In the genomic region with DNA sequence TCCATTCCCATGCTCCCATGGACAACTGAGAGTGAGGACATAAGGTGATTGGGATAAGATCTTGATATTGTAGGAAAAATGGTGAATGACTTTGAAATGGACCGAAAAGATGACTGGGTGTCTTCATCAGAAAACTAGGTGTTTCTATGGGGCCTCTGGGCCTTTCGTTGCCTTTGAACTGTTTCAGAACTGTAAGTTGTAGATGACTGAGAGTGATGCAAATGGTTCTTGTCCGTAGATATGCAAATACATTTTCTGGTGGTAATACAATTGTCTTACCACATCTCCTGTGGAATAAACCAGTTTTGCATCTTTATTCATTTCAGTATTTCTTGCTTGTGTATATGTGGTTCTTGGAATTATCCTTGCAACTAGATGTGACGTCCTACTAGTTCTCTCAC, we compare ENCODE assay signal across 14 cellular contexts. TPM values are rescaled to one million over a fixed set of nuclear protein-coding genes. Genes with fewer than 3 reads are reported as not detected.
DNase-seq lines count a peak whose midpoint lies in the region; ATAC-seq, FAIRE-seq and TF ChIP-seq lines count a peak whose summit lies in the region.
"Had no signal": no experiment of that assay in that cellular context is flagged by ENCODE, and none has a peak within 500 bp of the region (broad histone marks: within the 10 kb centered on the region; RNA-seq: fewer than 3 reads in every experiment).

No MANE protein-coding gene starts in this region.

- H3K27me3 Mint-ChIP-seq in activated B cell treated with CpG ODN at 0.5 μM for 24 hours = peaks cover 13% of the 10 kb centered on the region

- CTCF ChIA-PET in activated B cell treated with CpG ODN at 0.5 μM for 24 hours (lab: Charles Lee) = interaction anchor here (1.3 kb wide), 1 partner anchor 16 kb away, joined by 4 read pairs; a partner anchor contains a TSS

- H3K27ac ChIP-seq in caudate nucleus (ENCODE audit: low read depth, low read length) = no peak overlapping the region
- H3K27ac ChIP-seq: dorsolateral prefrontal cortex, upper lobe of left lung had no signal

- intact Hi-C loops in activated B cell treated with CpG ODN at 0.5 μM for 24 hours (cut with micrococcal nuclease) (loop anchor here (5.0 kb wide), 1 partner anchor 509 kb away; no protein-coding TSS in a partner anchor), Right ventricle myocardium inferior (cut with DNase I) (no loop called here)

- H3K4me3 Mint-ChIP-seq in activated B cell treated with CpG ODN at 0.5 μM for 24 hours = peak overlapping the region; percentile 3

- POLR2A ChIA-PET in activated B cell treated with CpG ODN at 0.5 μM for 24 hours (lab: Charles Lee) = no interaction called here

- no peaks in the 10 kb centered on the region for H3K9me3 Mint-ChIP-seq in activated B cell treated with CpG ODN at 0.5 μM for 24 hours

- FAIRE-seq in GM12891 (lab: Jason Lieb, UNC) = peak; percentile 51

- H3K27ac Mint-ChIP-seq in activated B cell treated with CpG ODN at 0.5 μM for 24 hours = peak overlapping the region; percentile 2

- no peak for DNase-seq in GM12891 (ENCODE audit: insufficient read length, low spot score)
- DNase-seq in GM19240 (ENCODE audit: insufficient read length, low spot score) = peak; percentile 30
- no peak for DNase-seq in activated B cell treated with CpG ODN at 0.5 μM for 24 hours
- DNase-seq in caudate nucleus (lab: John Stamatoyannopoulos, UW) = no peak
- no peak for DNase-seq in OCI-M2 (lab: John Stamatoyannopoulos, UW; ENCODE audit: unreplicated experiment)
- DNase-seq in Right ventricle myocardium inferior (ENCODE audit: missing footprints) = no peak
- DNase-seq: dorsolateral prefrontal cortex, NCI-H1092 treated with DMSO at 0.1 percent for 48 hours, upper lobe of left lung had no signal

- TF ChIP-seq CTCF in activated B cell treated with CpG ODN at 0.5 μM for 24 hours (IDR thresholded peaks at IDR 0.05) = no peak

- no peaks in the 10 kb centered on the region for H3K36me3 Mint-ChIP-seq in activated B cell treated with CpG ODN at 0.5 μM for 24 hours (ENCODE audit: low read depth)

- no peak for TF ChIP-seq POLR2A in GM12891 (IDR thresholded peaks at IDR 0.05; ENCODE audit: low read depth, low read length)

- H3K4me1 Mint-ChIP-seq in activated B cell treated with CpG ODN at 0.5 μM for 24 hours = peaks cover 20% of the 10 kb centered on the region

- peak; percentile 48 for ATAC-seq in HG02885 (IDR thresholded peaks at IDR 0.05; ENCODE audit: poor library complexity, unreplicated experiment)
- ATAC-seq in activated B cell treated with CpG ODN at 0.5 μM for 24 hours (ENCODE audit: low read depth) = peak; percentile 51
- ATAC-seq in Right ventricle myocardium inferior = no peak
- ATAC-seq in HG03045 (IDR thresholded peaks at IDR 0.05; ENCODE audit: unreplicated experiment) = no peak

TF ChIP-seq in GM12891, 5 proteins besides CTCF, POLR2A, EP300 and RAD21:
- peak; percentile 95 for TF ChIP-seq POU2F2 (IDR thresholded peaks at IDR 0.05; ENCODE audit: low read depth, low read length)
- no peak for TF ChIP-seq SPI1 (IDR thresholded peaks at IDR 0.05; ENCODE audit: low read depth, low read length)
- no peak for TF ChIP-seq PAX5 (IDR thresholded peaks at IDR 0.05; ENCODE audit: insufficient read depth, low read length, severe bottlenecking)
TF ChIP-seq in GM12891: peak in this region for 1.

RNA-seq across cellular contexts. Expression of a gene that starts 16.0 kb away (rescaled TPM):
- not detected for polyA plus RNA-seq in GM12891 (2012; ENCODE audit: low read depth, missing spikeins)
- total RNA-seq in activated B cell treated with CpG ODN at 0.5 μM for 24 hours = not detected in 2 replicates
- total RNA-seq in Right ventricle myocardium inferior = not detected
- total RNA-seq: dorsolateral prefrontal cortex; liver; posterior vena cava; T-helper 2 cell treated with Interferon-gamma antibody and Interleukin-4, amounts not matched to agents 100 ng/mL and 5 ng/mL, for 36 hours; upper lobe of left lung had no signal
- polyA plus RNA-seq: liver had no signal

RNA-seq across cellular contexts. Expression of a gene that starts 40.3 kb away (rescaled TPM):
- polyA plus RNA-seq in GM12891 (2012; ENCODE audit: low read depth, missing spikeins) = not detected
- total RNA-seq in activated B cell treated with CpG ODN at 0.5 μM for 24 hours (not detected in 2 replicates), Right ventricle myocardium inferior (not detected)
- total RNA-seq: dorsolateral prefrontal cortex; liver; posterior vena cava; T-helper 2 cell treated with Interferon-gamma antibody and Interleukin-4, amounts not matched to agents 100 ng/mL and 5 ng/mL, for 36 hours; upper lobe of left lung had no signal
- polyA plus RNA-seq: liver had no signal

Comparison
In these comparisons a context has a peak if more than half of its experiments do, and no peak if none do; other contexts are left out.
1. ATAC-seq: peak in HG02885 (single experiment) and activated B cell treated with CpG ODN at 0.5 μM for 24 hours (single experiment); none in Right ventricle myocardium inferior (single experiment) and HG03045 (single experiment).